ENCODE assay signal across 7 cellular contexts in the genomic region with DNA sequence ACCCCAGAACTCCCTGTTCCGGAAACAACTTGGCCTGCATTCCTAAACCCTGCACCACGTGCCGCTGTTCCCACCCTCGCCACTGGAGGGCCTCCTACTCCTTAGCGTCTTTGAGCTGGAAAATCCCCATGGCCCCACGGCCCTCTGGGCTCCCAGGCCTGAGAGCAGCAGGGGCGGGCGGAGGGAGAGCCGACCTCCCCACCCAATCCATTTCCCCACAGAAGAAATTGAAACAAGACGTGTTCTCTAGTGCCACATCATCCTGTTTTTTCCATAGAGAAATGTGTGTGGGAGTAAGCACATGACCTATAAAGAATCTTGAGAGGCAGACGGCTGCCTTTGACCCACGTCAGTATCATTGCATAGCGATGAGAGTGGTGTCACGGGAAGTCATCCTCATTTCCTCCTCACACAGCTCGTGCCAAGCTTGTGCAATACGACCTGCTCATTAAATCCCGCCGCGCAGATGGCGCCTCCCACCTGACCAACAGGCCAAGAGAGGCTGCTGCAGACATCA.
DNase-seq lines count a peak whose midpoint lies in the region; ATAC-seq, FAIRE-seq and TF ChIP-seq lines count a peak whose summit lies in the region.

No MANE protein-coding gene starts in this region.

- H3K27me3 ChIP-seq in left lung = no peaks in the 10 kb centered on the region

- no peaks in the 10 kb centered on the region for H3K4me1 ChIP-seq in left lung

- peak; percentile 99 for FAIRE-seq in urothelium cell line (lab: Jason Lieb, UNC)

- no peak for DNase-seq in GM13977 (ENCODE audit: low spot score)
- peak; percentile 93 for DNase-seq in NCI-H2196 (lab: John Stamatoyannopoulos, UW; ENCODE audit: unreplicated experiment)
- peak; percentile 99 for DNase-seq in cardiac fibroblast (ENCODE audit: low read depth in 2 of 2)
- peak; percentile 81 to 85 for DNase-seq in left lung
- DNase-seq in urothelium cell line (ENCODE audit: low spot score) = peak; percentile 94
- no peak for DNase-seq in central memory CD4-positive, alpha-beta T cell
- no peak for DNase-seq in OCI-M1 (lab: John Stamatoyannopoulos, UW)

- H3K36me3 ChIP-seq in left lung = no peaks in the 10 kb centered on the region

- H3K4me3 ChIP-seq in cardiac fibroblast (replicated peaks in 1 of 2; ENCODE audit: low read depth in 2 of 2, low read length in 2 of 2) (peak overlapping the region; percentile 8 to 26), left lung (no peak overlapping the region)

- H3K9me3 ChIP-seq in left lung = no peaks in the 10 kb centered on the region

- ATAC-seq in left lung = peak; percentile 98

- intact Hi-C loops in left lung (cut with DNase I) = loop anchor here in 1 of 2 donors (10.0 kb wide), 1 partner anchor 136 kb away; no protein-coding TSS in a partner anchor

- TF ChIP-seq CTCF in GM13977 (IDR thresholded peaks at IDR 0.05; ENCODE audit: extremely low read depth, insufficient read depth, missing control alignments) (peak; percentile 12), cardiac fibroblast (IDR thresholded peaks at IDR 0.05; ENCODE audit: low read depth, low read length) (peak; percentile 89), left lung (IDR thresholded peaks at IDR 0.05) (peak; percentile 38 to 47)

- in situ Hi-C loops in GM13977 (cut with MboI; ENCODE audit: low pct_unique_long_range_greater_than_20kb, low sequenced_read_pairs, unreplicated experiment) = no loop called here

- H3K27ac ChIP-seq in left lung = peak overlapping the region; percentile 10 to 73

Comparison
In these comparisons a context has a peak if more than half of its experiments do, and no peak if none do; other contexts are left out.
1. DNase-seq: peak in NCI-H2196 (single experiment), cardiac fibroblast (2 of 2), left lung (2 of 2) and urothelium cell line (single experiment); none in GM13977 (single experiment), central memory CD4-positive, alpha-beta T cell (single experiment) and OCI-M1 (single experiment).
2. CTCF ChIP-seq: peak in every context shown above with its lines; median percentile 89 in cardiac fibroblast; 42 in left lung; 12 in GM13977.
3. H3K4me3 ChIP-seq: peak in cardiac fibroblast (2 of 2); none in left lung (0 of 2).